ENCODE assay signal across 16 cellular contexts in the genomic region with DNA sequence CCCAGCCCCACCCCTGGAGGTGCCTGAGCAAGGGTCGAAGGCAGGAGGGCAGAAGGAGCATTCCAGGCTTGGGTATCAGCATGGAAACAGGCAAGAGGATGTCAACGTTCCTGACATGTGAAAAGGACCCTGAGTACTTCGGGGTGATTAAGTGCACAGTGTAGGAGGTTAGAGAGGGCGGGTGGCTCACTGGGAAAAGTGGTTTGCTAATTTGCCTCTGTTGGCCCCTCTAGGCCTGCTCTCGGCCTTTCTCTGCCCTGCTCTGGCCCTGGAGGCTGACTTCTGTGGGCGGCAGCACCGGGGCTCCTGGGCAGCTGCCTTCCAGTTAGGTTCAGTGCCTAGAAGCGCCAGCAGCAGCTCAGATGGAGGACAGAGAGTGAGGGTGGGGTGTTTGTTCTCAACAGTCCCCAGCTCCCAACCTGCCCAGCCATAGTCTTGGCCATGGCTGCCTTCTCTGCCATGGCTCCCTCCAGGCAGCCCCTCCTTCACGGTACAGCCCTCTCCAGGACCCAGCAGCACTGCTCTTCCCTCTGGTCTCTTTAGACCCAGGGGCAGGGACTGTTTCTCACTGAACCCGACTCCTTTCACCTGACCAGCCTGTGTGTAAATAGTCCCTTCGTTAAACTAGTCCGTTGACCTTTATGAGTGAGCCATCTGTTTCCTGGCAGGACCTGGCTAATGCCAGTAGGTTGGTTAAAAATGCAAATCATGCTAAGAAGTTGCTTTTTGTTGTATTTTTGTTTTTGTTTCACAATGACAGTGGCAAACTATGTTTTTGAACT.
A peak's percentile ranks its signal among the peaks of the same experiment; 100 is the strongest.
DNase-seq lines count a peak whose midpoint lies in the region; ATAC-seq and TF ChIP-seq lines count a peak whose summit lies in the region.
"Had no signal": no experiment of that assay in that cellular context is flagged by ENCODE, and none has a peak within 500 bp of the region (broad histone marks: within the 10 kb centered on the region; RNA-seq: fewer than 3 reads in every experiment).

No MANE protein-coding gene starts in this region.

- no peak for TF ChIP-seq POLR2A in heart left ventricle (IDR thresholded peaks at IDR 0.05)

- DNase-seq in heart left ventricle (no peak), Right ventricle myocardium superior (no peak), NCI-H69 (lab: John Stamatoyannopoulos, UW) (peak; percentile 61), left colon (no peak)
- DNase-seq in activated CD4-positive, alpha-beta T cell treated with anti-CD3 and anti-CD28 coated beads, Interleukin-2, amount 50 U/mL, for 1 hour: no peak
- DNase-seq: activated CD8-positive, alpha-beta memory T cell treated with anti-CD3 and anti-CD28 coated beads, Interleukin-2, amount 50 U/mL, for 48 hours; hypothalamus; mammary epithelial cell; NCI-H1694 treated with DMSO at 0.1 percent for 48 hours; occipital lobe; testis had no signal

- WGBS in heart left ventricle, 4 donors: 76 to 81% (median 80%) methylated on average over 9 to 12 of the region's 12 CpGs

- no peaks in the 10 kb centered on the region for H3K9me3 ChIP-seq in heart left ventricle
- H3K9me3 ChIP-seq: esophagus muscularis mucosa, testis had no signal

- H3K4me3 ChIP-seq in heart left ventricle: no peak overlapping the region
- H3K4me3 ChIP-seq: esophagus muscularis mucosa, K562, testis had no signal

- H3K36me3 ChIP-seq in heart left ventricle: no peaks in the 10 kb centered on the region
- H3K36me3 ChIP-seq: esophagus muscularis mucosa had no signal

- H3K27ac ChIP-seq in heart left ventricle: no peak overlapping the region
- H3K27ac ChIP-seq: esophagus muscularis mucosa, testis had no signal

- TF ChIP-seq CTCF in heart left ventricle (IDR thresholded peaks at IDR 0.05): no peak

- H3K27me3 ChIP-seq in heart left ventricle: no peaks in the 10 kb centered on the region
- H3K27me3 ChIP-seq: esophagus muscularis mucosa, testis had no signal

- ATAC-seq in heart left ventricle (peak in 3 of 4 donors; percentile 10 to 26 (median 18)), Right ventricle myocardium superior (ENCODE audit: poor library complexity) (no peak), left colon (peak; percentile 74), GM21576 (IDR thresholded peaks at IDR 0.05; ENCODE audit: unreplicated experiment) (no peak), HG03108 (IDR thresholded peaks at IDR 0.05; ENCODE audit: unreplicated experiment) (no peak), HG03457 (IDR thresholded peaks at IDR 0.05; ENCODE audit: unreplicated experiment) (no peak)
- ATAC-seq: K562 had no signal

- intact Hi-C loops in heart left ventricle (cut with DNase I) (no loop called here), Right ventricle myocardium superior (cut with DNase I) (no loop called here), left colon (cut with DNase I, micrococcal nuclease) (no loop called here)

- peaks cover 0 to 49% (median 20%) of the 10 kb centered on the region in 12 donors for H3K4me1 ChIP-seq in heart left ventricle

Comparison
In these comparisons a context has a peak if more than half of its experiments do, and no peak if none do; other contexts are left out.
1. ATAC-seq: peak in heart left ventricle (3 of 4) and left colon (single experiment); none in Right ventricle myocardium superior (single experiment), GM21576 (single experiment), HG03108 (single experiment) and HG03457 (single experiment).